Comparison of ENCODE assay signal across 1 cellular context in the genomic region with DNA sequence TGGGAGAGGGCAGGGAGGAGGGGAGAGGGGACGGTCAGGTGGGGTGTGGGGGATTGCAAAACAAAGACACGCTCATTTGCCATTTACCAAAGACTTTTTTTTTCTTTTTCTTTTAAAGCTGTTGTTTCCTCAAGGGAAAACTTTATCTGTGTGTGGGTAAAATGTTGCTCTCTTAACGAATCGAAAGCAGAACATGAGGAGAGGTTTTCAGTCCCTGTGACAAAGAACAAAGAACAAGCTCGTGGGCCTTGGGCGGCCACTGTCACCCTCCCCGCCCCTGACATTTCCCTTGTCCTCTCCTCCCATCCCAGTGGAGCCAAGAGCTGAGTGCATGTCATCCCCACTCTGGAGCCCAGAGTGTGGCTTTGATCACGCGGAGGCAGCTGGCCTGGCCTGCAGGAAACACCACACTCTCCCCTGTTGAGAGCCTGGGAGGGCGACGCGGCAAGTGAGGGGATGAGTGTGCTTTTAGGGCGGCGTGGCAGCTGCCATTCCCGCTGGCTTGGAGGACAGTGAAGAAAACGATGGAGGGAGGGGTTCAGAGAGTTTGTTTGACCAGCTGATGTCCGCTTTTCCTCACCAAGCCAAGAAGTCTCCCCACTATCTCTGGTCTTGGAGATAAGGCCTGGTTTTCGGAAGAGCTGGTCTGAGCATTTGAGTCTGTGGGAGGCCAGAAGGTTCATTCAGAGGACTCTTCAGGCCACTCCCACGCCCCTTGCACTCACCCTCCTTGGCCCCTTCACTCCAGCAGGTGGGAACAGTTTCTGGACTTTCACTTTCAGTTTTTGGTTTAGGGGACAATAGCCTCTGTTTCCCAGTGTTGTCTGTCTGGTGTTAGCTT.
TF ChIP-seq lines count a peak whose summit lies in the region.

No MANE protein-coding gene starts in this region.

TF ChIP-seq in HepG2, 621 proteins besides CTCF, POLR2A, EP300 and RAD21 (continued from another document and continues in another):
- TF ChIP-seq, protein P1, sequence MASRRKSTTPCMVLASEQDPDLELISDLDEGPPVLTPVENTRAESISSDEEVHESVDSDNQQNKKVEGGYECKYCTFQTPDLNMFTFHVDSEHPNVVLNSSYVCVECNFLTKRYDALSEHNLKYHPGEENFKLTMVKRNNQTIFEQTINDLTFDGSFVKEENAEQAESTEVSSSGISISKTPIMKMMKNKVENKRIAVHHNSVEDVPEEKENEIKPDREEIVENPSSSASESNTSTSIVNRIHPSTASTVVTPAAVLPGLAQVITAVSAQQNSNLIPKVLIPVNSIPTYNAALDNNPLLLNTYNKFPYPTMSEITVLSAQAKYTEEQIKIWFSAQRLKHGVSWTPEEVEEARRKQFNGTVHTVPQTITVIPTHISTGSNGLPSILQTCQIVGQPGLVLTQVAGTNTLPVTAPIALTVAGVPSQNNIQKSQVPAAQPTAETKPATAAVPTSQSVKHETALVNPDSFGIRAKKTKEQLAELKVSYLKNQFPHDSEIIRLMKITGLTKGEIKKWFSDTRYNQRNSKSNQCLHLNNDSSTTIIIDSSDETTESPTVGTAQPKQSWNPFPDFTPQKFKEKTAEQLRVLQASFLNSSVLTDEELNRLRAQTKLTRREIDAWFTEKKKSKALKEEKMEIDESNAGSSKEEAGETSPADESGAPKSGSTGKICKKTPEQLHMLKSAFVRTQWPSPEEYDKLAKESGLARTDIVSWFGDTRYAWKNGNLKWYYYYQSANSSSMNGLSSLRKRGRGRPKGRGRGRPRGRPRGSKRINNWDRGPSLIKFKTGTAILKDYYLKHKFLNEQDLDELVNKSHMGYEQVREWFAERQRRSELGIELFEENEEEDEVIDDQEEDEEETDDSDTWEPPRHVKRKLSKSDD (CRISPR knock-in tag; IDR thresholded peaks at IDR 0.05; ENCODE audit: low read depth): 0 out of 2 replicates have a peak, but pooled peaks have one; percentile 25
- peak; percentile 92 for TF ChIP-seq ZBTB33 (CRISPR knock-in tag; IDR thresholded peaks at IDR 0.05)
- TF ChIP-seq SALL1 (CRISPR knock-in tag; IDR thresholded peaks at IDR 0.05): peak; percentile 19; the same call in 1 of the 2 replicates
- TF ChIP-seq ZBTB38 (CRISPR knock-in tag; IDR thresholded peaks at IDR 0.05): peak; percentile 97
- TF ChIP-seq ZFX (CRISPR knock-in tag; IDR thresholded peaks at IDR 0.05; ENCODE audit: low read depth): peak; percentile 40; the same call in 1 of the 2 replicates
- peak; percentile 58; the same call in 1 of the 2 replicates for TF ChIP-seq CBFB (CRISPR knock-in tag; IDR thresholded peaks at IDR 0.05)
- 0 out of 2 replicates have a peak, but pooled peaks have one; percentile 1 for TF ChIP-seq ZNF230 (CRISPR knock-in tag; IDR thresholded peaks at IDR 0.05)
- TF ChIP-seq, protein P2, sequence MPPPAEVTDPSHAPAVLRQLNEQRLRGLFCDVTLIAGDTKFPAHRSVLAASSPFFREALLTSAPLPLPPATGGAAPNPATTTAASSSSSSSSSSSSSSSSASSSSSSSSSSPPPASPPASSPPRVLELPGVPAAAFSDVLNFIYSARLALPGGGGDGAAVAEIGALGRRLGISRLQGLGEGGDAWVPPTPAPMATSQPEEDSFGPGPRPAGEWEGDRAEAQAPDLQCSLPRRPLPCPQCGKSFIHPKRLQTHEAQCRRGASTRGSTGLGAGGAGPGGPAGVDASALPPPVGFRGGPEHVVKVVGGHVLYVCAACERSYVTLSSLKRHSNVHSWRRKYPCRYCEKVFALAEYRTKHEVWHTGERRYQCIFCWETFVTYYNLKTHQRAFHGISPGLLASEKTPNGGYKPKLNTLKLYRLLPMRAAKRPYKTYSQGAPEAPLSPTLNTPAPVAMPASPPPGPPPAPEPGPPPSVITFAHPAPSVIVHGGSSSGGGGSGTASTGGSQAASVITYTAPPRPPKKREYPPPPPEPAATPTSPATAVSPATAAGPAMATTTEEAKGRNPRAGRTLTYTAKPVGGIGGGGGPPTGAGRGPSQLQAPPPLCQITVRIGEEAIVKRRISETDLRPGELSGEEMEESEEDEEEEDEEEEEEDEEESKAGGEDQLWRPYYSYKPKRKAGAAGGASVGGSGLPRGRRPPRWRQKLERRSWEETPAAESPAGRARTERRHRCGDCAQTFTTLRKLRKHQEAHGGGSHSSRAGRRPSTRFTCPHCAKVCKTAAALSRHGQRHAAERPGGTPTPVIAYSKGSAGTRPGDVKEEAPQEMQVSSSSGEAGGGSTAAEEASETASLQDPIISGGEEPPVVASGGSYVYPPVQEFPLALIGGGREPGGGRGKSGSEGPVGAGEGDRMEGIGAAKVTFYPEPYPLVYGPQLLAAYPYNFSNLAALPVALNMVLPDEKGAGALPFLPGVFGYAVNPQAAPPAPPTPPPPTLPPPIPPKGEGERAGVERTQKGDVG (CRISPR knock-in tag; IDR thresholded peaks at IDR 0.05; ENCODE audit: borderline replicate concordance): peak; percentile 77; the same call in 1 of the 2 replicates
- 0 out of 2 replicates have a peak, but pooled peaks have one; percentile 26 for TF ChIP-seq ZNF704 (CRISPR knock-in tag; IDR thresholded peaks at IDR 0.05; ENCODE audit: borderline replicate concordance)
- TF ChIP-seq ZFP90 (CRISPR knock-in tag; IDR thresholded peaks at IDR 0.05; ENCODE audit: borderline replicate concordance): no peak
- TF ChIP-seq ERF (CRISPR knock-in tag; IDR thresholded peaks at IDR 0.05): peak; percentile 30; the same call in 1 of the 2 replicates
- 0 out of 2 replicates have a peak, but pooled peaks have one; percentile 13 for TF ChIP-seq HNF1B (CRISPR knock-in tag; IDR thresholded peaks at IDR 0.05)
- TF ChIP-seq PRPF4 (IDR thresholded peaks at IDR 0.05; ENCODE audit: low read depth, low read length, poor library complexity, severe bottlenecking): peak; percentile 52
- peak; percentile 42; the same call in 1 of the 2 replicates for TF ChIP-seq ZNF253 (CRISPR knock-in tag; IDR thresholded peaks at IDR 0.05; ENCODE audit: borderline replicate concordance)
- peak; percentile 22; the same call in 1 of the 2 replicates for TF ChIP-seq KDM3A (CRISPR knock-in tag; IDR thresholded peaks at IDR 0.05; ENCODE audit: low read depth)
- 0 out of 2 replicates have a peak, but pooled peaks have one; percentile 10 for TF ChIP-seq HMG20A (CRISPR knock-in tag; IDR thresholded peaks at IDR 0.05; ENCODE audit: borderline replicate concordance)
- TF ChIP-seq ELF4 (CRISPR knock-in tag; IDR thresholded peaks at IDR 0.05; ENCODE audit: borderline replicate concordance): no peak
- 0 out of 2 replicates have a peak, but pooled peaks have one; percentile 5 for TF ChIP-seq CHD4 (IDR thresholded peaks at IDR 0.05; ENCODE audit: borderline replicate concordance, low read length)
- TF ChIP-seq SP2 (CRISPR knock-in tag; IDR thresholded peaks at IDR 0.05): no peak
- peak; percentile 60; the same call in 1 of the 2 replicates for TF ChIP-seq ZNF556 (CRISPR knock-in tag; IDR thresholded peaks at IDR 0.05; ENCODE audit: borderline replicate concordance)
- TF ChIP-seq KAT7 (CRISPR knock-in tag; IDR thresholded peaks at IDR 0.05; ENCODE audit: borderline replicate concordance): peak; percentile 62; the same call in 1 of the 2 replicates
- TF ChIP-seq ZNF160 (CRISPR knock-in tag; IDR thresholded peaks at IDR 0.05): no peak
- TF ChIP-seq NFKB2 (CRISPR knock-in tag; IDR thresholded peaks at IDR 0.05; ENCODE audit: borderline replicate concordance): peak; percentile 69; the same call in 1 of the 2 replicates
- peak; percentile 28; the same call in 1 of the 2 replicates for TF ChIP-seq HNF4A (CRISPR knock-in tag; IDR thresholded peaks at IDR 0.05)
- peak; percentile 27; the same call in 1 of the 2 replicates for TF ChIP-seq ZNF563 (CRISPR knock-in tag; IDR thresholded peaks at IDR 0.05)
- TF ChIP-seq SOX6 (IDR thresholded peaks at IDR 0.05): no peak
- TF ChIP-seq SOX6 (CRISPR knock-in tag; IDR thresholded peaks at IDR 0.05): peak; percentile 60
- peak; percentile 38; the same call in 1 of the 2 replicates for TF ChIP-seq FOXO1 (CRISPR knock-in tag; IDR thresholded peaks at IDR 0.05)
- peak; percentile 4 for TF ChIP-seq SOX5 (CRISPR knock-in tag; IDR thresholded peaks at IDR 0.05; ENCODE audit: borderline replicate concordance)
- TF ChIP-seq ASH2L (IDR thresholded peaks at IDR 0.05; ENCODE audit: insufficient read length, low read depth, low read length): peak; percentile 15
- TF ChIP-seq NFATC3 (CRISPR knock-in tag; IDR thresholded peaks at IDR 0.05): 0 out of 2 replicates have a peak, but pooled peaks have one; percentile 58
- no peak for TF ChIP-seq STAG1 (CRISPR knock-in tag; IDR thresholded peaks at IDR 0.05)
- no peak; the same call in 1 of the 2 replicates for TF ChIP-seq MEF2D (CRISPR knock-in tag; IDR thresholded peaks at IDR 0.05)
- TF ChIP-seq TFE3 (CRISPR knock-in tag; IDR thresholded peaks at IDR 0.05): peak; percentile 10; the same call in 1 of the 2 replicates
- peak; percentile 12; the same call in 1 of the 2 replicates for TF ChIP-seq ZSCAN21 (CRISPR knock-in tag; IDR thresholded peaks at IDR 0.05; ENCODE audit: borderline replicate concordance)
- TF ChIP-seq, protein P3, sequence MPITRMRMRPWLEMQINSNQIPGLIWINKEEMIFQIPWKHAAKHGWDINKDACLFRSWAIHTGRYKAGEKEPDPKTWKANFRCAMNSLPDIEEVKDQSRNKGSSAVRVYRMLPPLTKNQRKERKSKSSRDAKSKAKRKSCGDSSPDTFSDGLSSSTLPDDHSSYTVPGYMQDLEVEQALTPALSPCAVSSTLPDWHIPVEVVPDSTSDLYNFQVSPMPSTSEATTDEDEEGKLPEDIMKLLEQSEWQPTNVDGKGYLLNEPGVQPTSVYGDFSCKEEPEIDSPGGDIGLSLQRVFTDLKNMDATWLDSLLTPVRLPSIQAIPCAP (CRISPR knock-in tag; IDR thresholded peaks at IDR 0.05; ENCODE audit: low read depth): peak; percentile 96
- TF ChIP-seq, protein P4, sequence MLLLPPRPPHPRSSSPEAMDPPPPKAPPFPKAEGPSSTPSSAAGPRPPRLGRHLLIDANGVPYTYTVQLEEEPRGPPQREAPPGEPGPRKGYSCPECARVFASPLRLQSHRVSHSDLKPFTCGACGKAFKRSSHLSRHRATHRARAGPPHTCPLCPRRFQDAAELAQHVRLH (CRISPR knock-in tag; IDR thresholded peaks at IDR 0.05; ENCODE audit: borderline replicate concordance, low read depth): peak; percentile 29; the same call in 1 of the 2 replicates
- peak; percentile 32; the same call in 1 of the 2 replicates for TF ChIP-seq PITX1 (CRISPR knock-in tag; IDR thresholded peaks at IDR 0.05)
- TF ChIP-seq RFX5 (IDR thresholded peaks at IDR 0.05; ENCODE audit: low read depth, low read length): no peak
- peak; percentile 18; the same call in 1 of the 2 replicates for TF ChIP-seq HNF4G (IDR thresholded peaks at IDR 0.05; ENCODE audit: borderline replicate concordance, low read depth, low read length)
- no peak for TF ChIP-seq HNF4G (CRISPR knock-in tag; IDR thresholded peaks at IDR 0.05; ENCODE audit: borderline replicate concordance, low read depth)
- no peak for TF ChIP-seq ZNF549 (CRISPR knock-in tag; IDR thresholded peaks at IDR 0.05)
- no peak for TF ChIP-seq SOX13 (IDR thresholded peaks at IDR 0.05)
- TF ChIP-seq SOX13 (CRISPR knock-in tag; conservative IDR thresholded peaks at IDR 0.05 in 1 of 2, IDR thresholded peaks at IDR 0.05 in 1 of 2): peak in 1 of 2 experiments; percentile 68; a peak in 2 of 4 replicates
- peak; percentile 50; the same call in 1 of the 2 replicates for TF ChIP-seq RARA (CRISPR knock-in tag; IDR thresholded peaks at IDR 0.05)
- TF ChIP-seq ZMYM3 (CRISPR knock-in tag; IDR thresholded peaks at IDR 0.05): peak; percentile 9; the same call in 1 of the 2 replicates
- TF ChIP-seq ELF1 (CRISPR knock-in tag; IDR thresholded peaks at IDR 0.05): peak; percentile 18; the same call in 1 of the 2 replicates
- 0 out of 2 replicates have a peak, but pooled peaks have one; percentile 39 for TF ChIP-seq KMT2A (CRISPR knock-in tag; IDR thresholded peaks at IDR 0.05)
- 0 out of 2 replicates have a peak, but pooled peaks have one; percentile 13 for TF ChIP-seq ZNF331 (CRISPR knock-in tag; IDR thresholded peaks at IDR 0.05)
